Comparison of ENCODE assay signal across 8 cellular contexts in the genomic region with DNA sequence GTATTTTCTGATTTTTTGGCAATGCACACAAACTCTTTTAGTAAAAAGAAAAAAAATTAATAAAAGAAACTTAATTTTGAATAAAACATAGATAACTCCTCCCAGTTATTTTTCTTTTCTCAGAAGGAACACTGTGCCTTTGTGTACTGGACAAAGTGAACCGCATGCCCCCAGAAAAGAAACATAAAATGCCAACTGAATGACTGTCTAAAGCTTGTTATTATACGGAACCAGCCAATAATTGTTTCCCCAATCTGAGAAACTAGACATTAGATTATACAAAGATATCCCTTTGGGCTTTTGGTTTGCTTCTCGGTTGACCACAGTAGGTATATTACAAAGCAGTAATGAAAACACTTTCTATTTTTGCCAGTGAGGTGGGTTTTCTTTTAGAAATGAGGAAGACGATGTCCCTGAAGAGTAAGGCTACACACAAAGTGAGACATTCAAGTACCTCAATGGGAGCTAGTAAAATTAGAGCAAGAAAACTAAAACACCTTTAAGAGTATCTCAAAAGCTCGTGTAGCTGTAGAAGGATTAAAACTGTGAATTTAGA. TPM values are rescaled to one million over a fixed set of nuclear protein-coding genes. Genes with fewer than 3 reads are reported as not detected.
DNase-seq lines count a peak whose midpoint lies in the region; ATAC-seq and TF ChIP-seq lines count a peak whose summit lies in the region.
"Not testable (repeated sequence)": the region's sequence is repeated elsewhere in the genome, so short reads cannot be mapped to it uniquely, and the experiment has no call there.
"Had no signal": no experiment of that assay in that cellular context is flagged by ENCODE, and none has a peak within 500 bp of the region (broad histone marks: within the 10 kb centered on the region; RNA-seq: fewer than 3 reads in every experiment).

No MANE protein-coding gene starts in this region.

- not testable (repeated sequence) for H3K9me3 ChIP-seq in SJSA1 (replicated peaks); heart left ventricle

- WGBS in heart left ventricle, 4 donors, result 41 to 46% (median 42%) methylated on average over 5 of the region's 5 CpGs

- H3K27ac ChIP-seq in SJSA1, result 0 out of 2 replicates have a peak overlapping the region, but pooled peaks have one; percentile 35
- peak overlapping the region in 10 of 12 donors; percentile 0 to 55 (median 38) for H3K27ac ChIP-seq in heart left ventricle

- not testable (repeated sequence) for H3K27me3 ChIP-seq in SJSA1 (replicated peaks); heart left ventricle

- ATAC-seq in GM18502 (IDR thresholded peaks at IDR 0.05; ENCODE audit: poor library complexity, unreplicated experiment) (peak; percentile 75), GM18909 (IDR thresholded peaks at IDR 0.05; ENCODE audit: poor library complexity, unreplicated experiment) (peak; percentile 60), GM21717 (IDR thresholded peaks at IDR 0.05; ENCODE audit: unreplicated experiment) (peak; percentile 80), HG02885 (IDR thresholded peaks at IDR 0.05; ENCODE audit: poor library complexity, unreplicated experiment) (peak; percentile 73), HG03432 (IDR thresholded peaks at IDR 0.05; ENCODE audit: unreplicated experiment) (peak; percentile 60)
- ATAC-seq in heart left ventricle, result not testable (repeated sequence)

- H3K4me1 ChIP-seq in SJSA1 (replicated peaks), result not testable (repeated sequence)
- H3K4me1 ChIP-seq in heart left ventricle, result peaks cover 0 to 72% (median 18%) of the 10 kb centered on the region in 12 donors

- peak in 1 of 2 experiments; percentile 38 for DNase-seq in SJSA1 (ENCODE audit: low read depth in 1 of 2, low spot score in 2 of 2)
- DNase-seq in heart left ventricle, result not testable (repeated sequence)

- H3K4me3 ChIP-seq in SJSA1, result not testable (repeated sequence)
- H3K4me3 ChIP-seq in heart left ventricle, result peak overlapping the region in 1 of 12 donors; percentile 4

- TF ChIP-seq POLR2A in heart left ventricle (IDR thresholded peaks at IDR 0.05), result not testable (repeated sequence)

- TF ChIP-seq CTCF in heart left ventricle (IDR thresholded peaks at IDR 0.05), result not testable (repeated sequence)

- not testable (repeated sequence) for H3K36me3 ChIP-seq in SJSA1
- H3K36me3 ChIP-seq in heart left ventricle, result peaks cover 0 to 54% (median 0%) of the 10 kb centered on the region in 9 donors

- intact Hi-C loops in heart left ventricle (cut with DNase I), result not testable (repeated sequence)

RNA-seq across cellular contexts. Expression of a gene that starts 25.3 kb away (rescaled TPM):
- total RNA-seq in SJSA1 (2014; rRNA removed; shearing (Covaris generic)), result 3.2 and 5.1 TPM in 2 replicates
- 100 to 1,000 TPM in 7 of 9 donors, 10 to 100 TPM in 2; 84.8 to 155 (median 127) TPM for total RNA-seq in heart left ventricle
- 10 to 100 TPM in 1 of 2 donors, 1 to 10 TPM in 1; 5.1 to 30.8 TPM for polyA plus RNA-seq in heart left ventricle
- total RNA-seq: GM23248 had no signal
- polyA plus RNA-seq: GM23248 had no signal

Comparison
In these comparisons a context has a peak if more than half of its experiments do, and no peak if none do; other contexts are left out.
1. RNA of a gene that starts 25.3 kb away (total RNA-seq): 84.8 to 155 TPM in heart left ventricle; 3.2 to 5.1 TPM in SJSA1; every median in the first group is over 10 times any median in the second.